In the genomic region with DNA sequence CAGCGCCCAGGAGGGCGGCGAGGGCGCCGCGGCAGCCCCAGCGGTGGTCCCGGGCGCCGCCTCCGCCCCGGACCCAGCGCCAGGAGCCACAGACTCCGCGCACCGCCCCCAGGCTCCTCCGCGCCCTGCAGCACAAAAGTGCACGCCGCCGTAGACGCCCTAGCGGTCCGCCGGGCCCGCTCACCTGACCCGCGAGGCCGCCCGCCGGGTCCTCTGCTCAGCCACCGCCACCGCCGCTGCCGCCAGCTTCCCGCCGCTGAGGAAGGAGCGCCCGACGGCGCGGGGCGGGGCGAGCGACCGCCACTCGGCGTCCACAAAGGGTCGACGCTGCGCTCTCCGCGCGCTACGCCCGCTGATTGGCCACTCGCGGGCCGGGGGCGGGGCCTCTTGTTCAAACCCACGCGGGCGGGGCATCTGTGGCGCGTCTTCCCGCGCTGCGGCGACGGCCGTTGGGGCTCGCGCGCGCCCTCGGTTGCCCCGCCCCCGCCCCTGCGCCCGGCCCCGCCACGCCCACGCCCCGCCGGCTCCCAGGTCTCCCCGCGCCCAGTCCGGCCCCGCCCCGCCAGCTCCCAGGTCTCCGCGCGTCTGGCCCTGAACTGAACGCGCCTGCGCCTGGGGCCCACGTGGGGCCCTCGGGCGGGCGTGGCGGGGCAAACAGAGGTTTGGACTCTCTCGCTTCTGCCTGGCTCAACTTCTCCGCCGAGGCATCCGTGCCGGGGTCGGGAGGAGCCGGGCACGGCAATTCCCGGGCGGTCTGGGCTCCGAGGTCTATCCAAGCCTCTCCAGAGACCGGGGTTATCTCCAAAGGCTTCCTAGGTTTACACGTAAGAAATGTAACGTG, we compare ENCODE assay signal across 1 cellular context.
TF ChIP-seq lines count a peak whose summit lies in the region.

A gene (minus strand): TSS at position 269 of the 841 bp plus-strand sequence. CDS start 9,154 bp downstream, outside the sequence.

TF ChIP-seq in K562, 482 proteins besides CTCF, POLR2A, EP300 and RAD21 (continued from another document and continues in another):
- TF ChIP-seq, protein P1, sequence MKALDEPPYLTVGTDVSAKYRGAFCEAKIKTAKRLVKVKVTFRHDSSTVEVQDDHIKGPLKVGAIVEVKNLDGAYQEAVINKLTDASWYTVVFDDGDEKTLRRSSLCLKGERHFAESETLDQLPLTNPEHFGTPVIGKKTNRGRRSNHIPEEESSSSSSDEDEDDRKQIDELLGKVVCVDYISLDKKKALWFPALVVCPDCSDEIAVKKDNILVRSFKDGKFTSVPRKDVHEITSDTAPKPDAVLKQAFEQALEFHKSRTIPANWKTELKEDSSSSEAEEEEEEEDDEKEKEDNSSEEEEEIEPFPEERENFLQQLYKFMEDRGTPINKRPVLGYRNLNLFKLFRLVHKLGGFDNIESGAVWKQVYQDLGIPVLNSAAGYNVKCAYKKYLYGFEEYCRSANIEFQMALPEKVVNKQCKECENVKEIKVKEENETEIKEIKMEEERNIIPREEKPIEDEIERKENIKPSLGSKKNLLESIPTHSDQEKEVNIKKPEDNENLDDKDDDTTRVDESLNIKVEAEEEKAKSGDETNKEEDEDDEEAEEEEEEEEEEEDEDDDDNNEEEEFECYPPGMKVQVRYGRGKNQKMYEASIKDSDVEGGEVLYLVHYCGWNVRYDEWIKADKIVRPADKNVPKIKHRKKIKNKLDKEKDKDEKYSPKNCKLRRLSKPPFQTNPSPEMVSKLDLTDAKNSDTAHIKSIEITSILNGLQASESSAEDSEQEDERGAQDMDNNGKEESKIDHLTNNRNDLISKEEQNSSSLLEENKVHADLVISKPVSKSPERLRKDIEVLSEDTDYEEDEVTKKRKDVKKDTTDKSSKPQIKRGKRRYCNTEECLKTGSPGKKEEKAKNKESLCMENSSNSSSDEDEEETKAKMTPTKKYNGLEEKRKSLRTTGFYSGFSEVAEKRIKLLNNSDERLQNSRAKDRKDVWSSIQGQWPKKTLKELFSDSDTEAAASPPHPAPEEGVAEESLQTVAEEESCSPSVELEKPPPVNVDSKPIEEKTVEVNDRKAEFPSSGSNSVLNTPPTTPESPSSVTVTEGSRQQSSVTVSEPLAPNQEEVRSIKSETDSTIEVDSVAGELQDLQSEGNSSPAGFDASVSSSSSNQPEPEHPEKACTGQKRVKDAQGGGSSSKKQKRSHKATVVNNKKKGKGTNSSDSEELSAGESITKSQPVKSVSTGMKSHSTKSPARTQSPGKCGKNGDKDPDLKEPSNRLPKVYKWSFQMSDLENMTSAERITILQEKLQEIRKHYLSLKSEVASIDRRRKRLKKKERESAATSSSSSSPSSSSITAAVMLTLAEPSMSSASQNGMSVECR (CRISPR knock-in tag; IDR thresholded peaks at IDR 0.05) = peak; percentile 31; the same call in 1 of the 2 replicates
- TF ChIP-seq ZNF12 (CRISPR knock-in tag; IDR thresholded peaks at IDR 0.05) = no peak
- TF ChIP-seq TAF1 (IDR thresholded peaks at IDR 0.05; ENCODE audit: control insufficient read depth, extremely low read depth, insufficient read depth, low read length, severe bottlenecking) = peak; percentile 64
- no peak for TF ChIP-seq HDAC6 (IDR thresholded peaks at IDR 0.05; ENCODE audit: low read depth, low read length)
- no peak; the same call in 1 of the 2 replicates for TF ChIP-seq GATAD2B (IDR thresholded peaks at IDR 0.05; ENCODE audit: borderline replicate concordance)
- TF ChIP-seq ELF4 (CRISPR knock-in tag; IDR thresholded peaks at IDR 0.05) = no peak
- TF ChIP-seq ZC3H8 (IDR thresholded peaks at IDR 0.05) = no peak
- no peak for TF ChIP-seq ZNF41 (CRISPR knock-in tag; conservative IDR thresholded peaks at IDR 0.05)
- TF ChIP-seq CBX5 (IDR thresholded peaks at IDR 0.05; ENCODE audit: borderline replicate concordance, low read depth) = no peak
- 0 out of 2 replicates have a peak, but pooled peaks have one; percentile 40 for TF ChIP-seq ZNF431 (CRISPR knock-in tag; IDR thresholded peaks at IDR 0.05)
- TF ChIP-seq CREM (IDR thresholded peaks at IDR 0.05; ENCODE audit: low read depth) = peak; percentile 48; the same call in 1 of the 2 replicates
- TF ChIP-seq LCOR (CRISPR knock-in tag; IDR thresholded peaks at IDR 0.05) = no peak
- no peak for TF ChIP-seq TAF7 (tag; IDR thresholded peaks at IDR 0.05)
- TF ChIP-seq RBM34 (IDR thresholded peaks at IDR 0.05; ENCODE audit: borderline replicate concordance, insufficient read depth, low read length) = 0 out of 2 replicates have a peak, but pooled peaks have one; percentile 42
- TF ChIP-seq ZNF408 (CRISPR knock-in tag; IDR thresholded peaks at IDR 0.05; ENCODE audit: low read depth) = no peak
- TF ChIP-seq, protein P2, sequence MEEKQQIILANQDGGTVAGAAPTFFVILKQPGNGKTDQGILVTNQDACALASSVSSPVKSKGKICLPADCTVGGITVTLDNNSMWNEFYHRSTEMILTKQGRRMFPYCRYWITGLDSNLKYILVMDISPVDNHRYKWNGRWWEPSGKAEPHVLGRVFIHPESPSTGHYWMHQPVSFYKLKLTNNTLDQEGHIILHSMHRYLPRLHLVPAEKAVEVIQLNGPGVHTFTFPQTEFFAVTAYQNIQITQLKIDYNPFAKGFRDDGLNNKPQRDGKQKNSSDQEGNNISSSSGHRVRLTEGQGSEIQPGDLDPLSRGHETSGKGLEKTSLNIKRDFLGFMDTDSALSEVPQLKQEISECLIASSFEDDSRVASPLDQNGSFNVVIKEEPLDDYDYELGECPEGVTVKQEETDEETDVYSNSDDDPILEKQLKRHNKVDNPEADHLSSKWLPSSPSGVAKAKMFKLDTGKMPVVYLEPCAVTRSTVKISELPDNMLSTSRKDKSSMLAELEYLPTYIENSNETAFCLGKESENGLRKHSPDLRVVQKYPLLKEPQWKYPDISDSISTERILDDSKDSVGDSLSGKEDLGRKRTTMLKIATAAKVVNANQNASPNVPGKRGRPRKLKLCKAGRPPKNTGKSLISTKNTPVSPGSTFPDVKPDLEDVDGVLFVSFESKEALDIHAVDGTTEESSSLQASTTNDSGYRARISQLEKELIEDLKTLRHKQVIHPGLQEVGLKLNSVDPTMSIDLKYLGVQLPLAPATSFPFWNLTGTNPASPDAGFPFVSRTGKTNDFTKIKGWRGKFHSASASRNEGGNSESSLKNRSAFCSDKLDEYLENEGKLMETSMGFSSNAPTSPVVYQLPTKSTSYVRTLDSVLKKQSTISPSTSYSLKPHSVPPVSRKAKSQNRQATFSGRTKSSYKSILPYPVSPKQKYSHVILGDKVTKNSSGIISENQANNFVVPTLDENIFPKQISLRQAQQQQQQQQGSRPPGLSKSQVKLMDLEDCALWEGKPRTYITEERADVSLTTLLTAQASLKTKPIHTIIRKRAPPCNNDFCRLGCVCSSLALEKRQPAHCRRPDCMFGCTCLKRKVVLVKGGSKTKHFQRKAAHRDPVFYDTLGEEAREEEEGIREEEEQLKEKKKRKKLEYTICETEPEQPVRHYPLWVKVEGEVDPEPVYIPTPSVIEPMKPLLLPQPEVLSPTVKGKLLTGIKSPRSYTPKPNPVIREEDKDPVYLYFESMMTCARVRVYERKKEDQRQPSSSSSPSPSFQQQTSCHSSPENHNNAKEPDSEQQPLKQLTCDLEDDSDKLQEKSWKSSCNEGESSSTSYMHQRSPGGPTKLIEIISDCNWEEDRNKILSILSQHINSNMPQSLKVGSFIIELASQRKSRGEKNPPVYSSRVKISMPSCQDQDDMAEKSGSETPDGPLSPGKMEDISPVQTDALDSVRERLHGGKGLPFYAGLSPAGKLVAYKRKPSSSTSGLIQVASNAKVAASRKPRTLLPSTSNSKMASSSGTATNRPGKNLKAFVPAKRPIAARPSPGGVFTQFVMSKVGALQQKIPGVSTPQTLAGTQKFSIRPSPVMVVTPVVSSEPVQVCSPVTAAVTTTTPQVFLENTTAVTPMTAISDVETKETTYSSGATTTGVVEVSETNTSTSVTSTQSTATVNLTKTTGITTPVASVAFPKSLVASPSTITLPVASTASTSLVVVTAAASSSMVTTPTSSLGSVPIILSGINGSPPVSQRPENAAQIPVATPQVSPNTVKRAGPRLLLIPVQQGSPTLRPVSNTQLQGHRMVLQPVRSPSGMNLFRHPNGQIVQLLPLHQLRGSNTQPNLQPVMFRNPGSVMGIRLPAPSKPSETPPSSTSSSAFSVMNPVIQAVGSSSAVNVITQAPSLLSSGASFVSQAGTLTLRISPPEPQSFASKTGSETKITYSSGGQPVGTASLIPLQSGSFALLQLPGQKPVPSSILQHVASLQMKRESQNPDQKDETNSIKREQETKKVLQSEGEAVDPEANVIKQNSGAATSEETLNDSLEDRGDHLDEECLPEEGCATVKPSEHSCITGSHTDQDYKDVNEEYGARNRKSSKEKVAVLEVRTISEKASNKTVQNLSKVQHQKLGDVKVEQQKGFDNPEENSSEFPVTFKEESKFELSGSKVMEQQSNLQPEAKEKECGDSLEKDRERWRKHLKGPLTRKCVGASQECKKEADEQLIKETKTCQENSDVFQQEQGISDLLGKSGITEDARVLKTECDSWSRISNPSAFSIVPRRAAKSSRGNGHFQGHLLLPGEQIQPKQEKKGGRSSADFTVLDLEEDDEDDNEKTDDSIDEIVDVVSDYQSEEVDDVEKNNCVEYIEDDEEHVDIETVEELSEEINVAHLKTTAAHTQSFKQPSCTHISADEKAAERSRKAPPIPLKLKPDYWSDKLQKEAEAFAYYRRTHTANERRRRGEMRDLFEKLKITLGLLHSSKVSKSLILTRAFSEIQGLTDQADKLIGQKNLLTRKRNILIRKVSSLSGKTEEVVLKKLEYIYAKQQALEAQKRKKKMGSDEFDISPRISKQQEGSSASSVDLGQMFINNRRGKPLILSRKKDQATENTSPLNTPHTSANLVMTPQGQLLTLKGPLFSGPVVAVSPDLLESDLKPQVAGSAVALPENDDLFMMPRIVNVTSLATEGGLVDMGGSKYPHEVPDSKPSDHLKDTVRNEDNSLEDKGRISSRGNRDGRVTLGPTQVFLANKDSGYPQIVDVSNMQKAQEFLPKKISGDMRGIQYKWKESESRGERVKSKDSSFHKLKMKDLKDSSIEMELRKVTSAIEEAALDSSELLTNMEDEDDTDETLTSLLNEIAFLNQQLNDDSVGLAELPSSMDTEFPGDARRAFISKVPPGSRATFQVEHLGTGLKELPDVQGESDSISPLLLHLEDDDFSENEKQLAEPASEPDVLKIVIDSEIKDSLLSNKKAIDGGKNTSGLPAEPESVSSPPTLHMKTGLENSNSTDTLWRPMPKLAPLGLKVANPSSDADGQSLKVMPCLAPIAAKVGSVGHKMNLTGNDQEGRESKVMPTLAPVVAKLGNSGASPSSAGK (IDR thresholded peaks at IDR 0.05) = peak; percentile 83
- TF ChIP-seq FOXA1 (IDR thresholded peaks at IDR 0.05; ENCODE audit: borderline replicate concordance) = no peak
- TF ChIP-seq ZNF551 (CRISPR knock-in tag; IDR thresholded peaks at IDR 0.05) = no peak
- TF ChIP-seq ATF1 (CRISPR knock-in tag; IDR thresholded peaks at IDR 0.05) = no peak
- peak; percentile 30; the same call in 1 of the 2 replicates for TF ChIP-seq ATF1 (tag; IDR thresholded peaks at IDR 0.05)
- TF ChIP-seq BDP1 (IDR thresholded peaks at IDR 0.05; ENCODE audit: insufficient read depth, insufficient read length) = no peak
- TF ChIP-seq GTF2A2 (tag; IDR thresholded peaks at IDR 0.05) = no peak
- TF ChIP-seq RB1 (IDR thresholded peaks at IDR 0.05; ENCODE audit: low read depth) = peak; percentile 76
- peak; percentile 94 for TF ChIP-seq SAP30 (IDR thresholded peaks at IDR 0.05; ENCODE audit: borderline replicate concordance, insufficient read depth, low read depth, low read length, poor library complexity, severe bottlenecking)
- TF ChIP-seq MYBL2 (IDR thresholded peaks at IDR 0.05; ENCODE audit: low read depth) = peak; percentile 90
- TF ChIP-seq MYBL2 (CRISPR knock-in tag; IDR thresholded peaks at IDR 0.05; ENCODE audit: borderline replicate concordance) = peak; percentile 84; the same call in 1 of the 2 replicates
- peak; percentile 36 to 78; a peak in 2 of 4 replicates for TF ChIP-seq SIN3A (IDR thresholded peaks at IDR 0.05; ENCODE audit: borderline replicate concordance in 2 of 2, control insufficient read depth in 1 of 2, low read depth in 2 of 2, low read length in 2 of 2)
- peak; percentile 66 for TF ChIP-seq CCNT2 (IDR thresholded peaks at IDR 0.05; ENCODE audit: borderline replicate concordance, extremely low read depth, insufficient read length, low read depth, low read length)
- TF ChIP-seq ZNF644 (tag; IDR thresholded peaks at IDR 0.05; ENCODE audit: low read depth) = no peak
- no peak for TF ChIP-seq NR2F6 (CRISPR knock-in tag; IDR thresholded peaks at IDR 0.05)
- TF ChIP-seq NCOA2 (IDR thresholded peaks at IDR 0.05; ENCODE audit: partially characterized antibody in 2 of 2) = no peak
- TF ChIP-seq, protein P3, sequence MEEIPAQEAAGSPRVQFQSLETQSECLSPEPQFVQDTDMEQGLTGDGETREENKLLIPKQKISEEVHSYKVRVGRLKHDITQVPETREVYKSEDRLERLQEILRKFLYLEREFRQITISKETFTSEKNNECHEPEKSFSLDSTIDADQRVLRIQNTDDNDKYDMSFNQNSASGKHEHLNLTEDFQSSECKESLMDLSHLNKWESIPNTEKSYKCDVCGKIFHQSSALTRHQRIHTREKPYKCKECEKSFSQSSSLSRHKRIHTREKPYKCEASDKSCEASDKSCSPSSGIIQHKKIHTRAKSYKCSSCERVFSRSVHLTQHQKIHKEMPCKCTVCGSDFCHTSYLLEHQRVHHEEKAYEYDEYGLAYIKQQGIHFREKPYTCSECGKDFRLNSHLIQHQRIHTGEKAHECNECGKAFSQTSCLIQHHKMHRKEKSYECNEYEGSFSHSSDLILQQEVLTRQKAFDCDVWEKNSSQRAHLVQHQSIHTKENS (CRISPR knock-in tag; IDR thresholded peaks at IDR 0.05) = no peak
- no peak for TF ChIP-seq CBFA2T2 (conservative IDR thresholded peaks at IDR 0.05)
- no peak for TF ChIP-seq MCM2 (IDR thresholded peaks at IDR 0.05; ENCODE audit: low read depth)
- no peak for TF ChIP-seq ZNF212 (CRISPR knock-in tag; IDR thresholded peaks at IDR 0.05)
- TF ChIP-seq ZNF224 (CRISPR knock-in tag; IDR thresholded peaks at IDR 0.05) = no peak
- TF ChIP-seq SMAD2 (IDR thresholded peaks at IDR 0.05; ENCODE audit: low read depth, low read length) = no peak
- TF ChIP-seq CHCHD3 (CRISPR knock-in tag; IDR thresholded peaks at IDR 0.05) = no peak
- TF ChIP-seq GABPA (tag; conservative IDR thresholded peaks at IDR 0.05; ENCODE audit: low read depth) = no peak
- no peak for TF ChIP-seq DPF2 (IDR thresholded peaks at IDR 0.05)
- no peak for TF ChIP-seq ZKSCAN8 (CRISPR knock-in tag; IDR thresholded peaks at IDR 0.05)
- TF ChIP-seq, protein P4, sequence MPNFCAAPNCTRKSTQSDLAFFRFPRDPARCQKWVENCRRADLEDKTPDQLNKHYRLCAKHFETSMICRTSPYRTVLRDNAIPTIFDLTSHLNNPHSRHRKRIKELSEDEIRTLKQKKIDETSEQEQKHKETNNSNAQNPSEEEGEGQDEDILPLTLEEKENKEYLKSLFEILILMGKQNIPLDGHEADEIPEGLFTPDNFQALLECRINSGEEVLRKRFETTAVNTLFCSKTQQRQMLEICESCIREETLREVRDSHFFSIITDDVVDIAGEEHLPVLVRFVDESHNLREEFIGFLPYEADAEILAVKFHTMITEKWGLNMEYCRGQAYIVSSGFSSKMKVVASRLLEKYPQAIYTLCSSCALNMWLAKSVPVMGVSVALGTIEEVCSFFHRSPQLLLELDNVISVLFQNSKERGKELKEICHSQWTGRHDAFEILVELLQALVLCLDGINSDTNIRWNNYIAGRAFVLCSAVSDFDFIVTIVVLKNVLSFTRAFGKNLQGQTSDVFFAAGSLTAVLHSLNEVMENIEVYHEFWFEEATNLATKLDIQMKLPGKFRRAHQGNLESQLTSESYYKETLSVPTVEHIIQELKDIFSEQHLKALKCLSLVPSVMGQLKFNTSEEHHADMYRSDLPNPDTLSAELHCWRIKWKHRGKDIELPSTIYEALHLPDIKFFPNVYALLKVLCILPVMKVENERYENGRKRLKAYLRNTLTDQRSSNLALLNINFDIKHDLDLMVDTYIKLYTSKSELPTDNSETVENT (CRISPR knock-in tag; IDR thresholded peaks at IDR 0.05) = peak; percentile 88
